8 cellular contexts compared by ENCODE assay signal in genomic region chr1:55378582-55378981, GRCh38.
A peak's percentile ranks its signal among the peaks of the same experiment; 100 is the strongest.
DNase-seq lines count a peak whose midpoint lies in the region; ATAC-seq and TF ChIP-seq lines count a peak whose summit lies in the region.

No MANE protein-coding gene starts in this region.

- DNase-seq in activated naive CD4-positive, alpha-beta T cell treated with anti-CD3 and anti-CD28 coated beads, Interleukin-2, amount 10 ng/mL, durations not matched to agents 7 days and 5 days = peak; percentile 44
- no peak for DNase-seq in activated naive CD4-positive, alpha-beta T cell treated with Interleukin-2 at 50 U/mL for 16 hours
- DNase-seq in NB4 (ENCODE audit: low read depth) (peak; percentile 22), brain microvascular endothelial cell (peak; percentile 26), mucosa of gallbladder (ENCODE audit: low spot score) (peak; percentile 20), SHP77 (lab: John Stamatoyannopoulos, UW) (no peak), NCI-H1694 treated with DMSO at 0.1 percent for 48 hours (lab: John Stamatoyannopoulos, UW) (no peak)

- peaks cover 6% of the 10 kb centered on the region for H3K4me1 Mint-ChIP-seq in activated naive CD4-positive, alpha-beta T cell treated with anti-CD3 and anti-CD28 coated beads, Interleukin-2, amount 10 ng/mL, durations not matched to agents 7 days and 5 days

- H3K27me3 ChIP-seq in brain microvascular endothelial cell (replicated peaks) = no peaks in the 10 kb centered on the region

- in situ Hi-C loops in brain microvascular endothelial cell (cut with HindIII; ENCODE audit: low pct_ligation_motif_present, low sequenced_read_pairs) = no loop called here

- no peaks in the 10 kb centered on the region for H3K36me3 Mint-ChIP-seq in activated naive CD4-positive, alpha-beta T cell treated with anti-CD3 and anti-CD28 coated beads, Interleukin-2, amount 10 ng/mL, durations not matched to agents 7 days and 5 days

- H3K27ac ChIP-seq in brain microvascular endothelial cell = no peak overlapping the region

- no peaks in the 10 kb centered on the region for H3K9me3 Mint-ChIP-seq in activated naive CD4-positive, alpha-beta T cell treated with anti-CD3 and anti-CD28 coated beads, Interleukin-2, amount 10 ng/mL, durations not matched to agents 7 days and 5 days

- CTCF ChIA-PET in activated naive CD4-positive, alpha-beta T cell treated with anti-CD3 and anti-CD28 coated beads, Interleukin-2, amount 10 ng/mL, durations not matched to agents 7 days and 5 days (lab: Charles Lee) = interaction anchor here (0.6 to 1.6 kb wide), 6 partner anchors 9 to 1442 kb away, joined by 3 to 9 read pairs (median 4); no protein-coding TSS in a partner anchor

- no peak overlapping the region for H3K4me3 Mint-ChIP-seq in activated naive CD4-positive, alpha-beta T cell treated with anti-CD3 and anti-CD28 coated beads, Interleukin-2, amount 10 ng/mL, durations not matched to agents 7 days and 5 days

- TF ChIP-seq POLR2A in NB4 (IDR thresholded peaks at IDR 0.05; ENCODE audit: extremely low read depth, insufficient read length) = no peak

- ATAC-seq in HG02884 (IDR thresholded peaks at IDR 0.05; ENCODE audit: unreplicated experiment) = no peak

- TF ChIP-seq CTCF in NB4 (IDR thresholded peaks at IDR 0.05; ENCODE audit: low read depth, low read length) (peak; percentile 69), brain microvascular endothelial cell (IDR thresholded peaks at IDR 0.05; ENCODE audit: low read depth, low read length, missing control alignments) (peak; percentile 86)

- H3K4me3 ChIP-seq in NB4 (ENCODE audit: low read depth, low read length) (no peak overlapping the region), brain microvascular endothelial cell (ENCODE audit: low read depth, low read length) (no peak overlapping the region)

- no peaks in the 10 kb centered on the region for H3K27me3 Mint-ChIP-seq in activated naive CD4-positive, alpha-beta T cell treated with anti-CD3 and anti-CD28 coated beads, Interleukin-2, amount 10 ng/mL, durations not matched to agents 7 days and 5 days

- no peak overlapping the region for H3K27ac Mint-ChIP-seq in activated naive CD4-positive, alpha-beta T cell treated with anti-CD3 and anti-CD28 coated beads, Interleukin-2, amount 10 ng/mL, durations not matched to agents 7 days and 5 days

- no peaks in the 10 kb centered on the region for H3K36me3 ChIP-seq in brain microvascular endothelial cell (replicated peaks)

Comparison
In these comparisons a context has a peak if more than half of its experiments do, and no peak if none do; other contexts are left out.
1. DNase-seq: peak in activated naive CD4-positive, alpha-beta T cell treated with anti-CD3 and anti-CD28 coated beads, Interleukin-2, amount 10 ng/mL, durations not matched to agents 7 days and 5 days (single experiment), NB4 (single experiment), brain microvascular endothelial cell (single experiment) and mucosa of gallbladder (single experiment); none in activated naive CD4-positive, alpha-beta T cell treated with Interleukin-2 at 50 U/mL for 16 hours (single experiment), SHP77 (0 of 2) and NCI-H1694 treated with DMSO at 0.1 percent for 48 hours (single experiment).